In the genomic region with DNA sequence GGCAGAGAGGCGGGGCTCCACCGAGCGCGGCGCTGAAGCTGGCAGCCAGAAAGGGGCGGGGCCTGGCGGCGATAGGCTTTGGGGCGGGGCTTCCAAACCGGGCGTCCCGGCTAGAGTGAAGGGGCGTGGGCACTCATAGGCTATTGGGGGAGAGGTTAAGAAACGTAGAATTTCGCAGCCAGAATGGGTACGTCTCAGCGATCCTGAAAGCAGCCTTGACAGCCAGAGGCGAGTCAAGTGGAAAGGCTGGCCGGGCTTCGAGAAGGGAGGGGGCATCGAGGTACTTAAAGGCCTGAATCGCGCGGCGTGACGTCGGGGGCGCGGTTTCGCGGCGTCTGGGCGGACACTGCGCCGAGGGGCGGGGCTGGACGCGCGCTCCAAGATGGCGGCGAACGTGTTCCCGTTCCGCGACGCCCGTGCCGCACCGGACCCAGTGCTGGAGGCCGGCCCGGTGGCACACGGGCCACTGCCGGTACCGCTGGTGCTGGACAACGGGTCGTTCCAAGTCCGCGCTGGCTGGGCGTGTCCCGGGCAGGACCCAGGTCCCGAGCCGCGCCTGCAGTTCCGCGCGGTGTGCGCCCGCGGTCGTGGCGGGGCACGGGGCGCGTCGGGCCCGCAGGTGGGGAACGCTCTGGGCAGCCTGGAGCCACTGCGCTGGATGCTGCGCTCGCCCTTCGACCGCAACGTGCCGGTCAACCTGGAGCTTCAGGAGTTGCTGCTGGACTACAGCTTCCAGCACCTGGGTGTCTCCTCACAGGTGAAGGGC, we compare ENCODE assay signal across 1 cellular context.
TF ChIP-seq lines count a peak whose summit lies in the region.

A gene (plus strand): TSS at position 364 of the 766 bp plus-strand sequence. CDS start 19 bp downstream, at position 383.

TF ChIP-seq in K562, 482 proteins besides CTCF, POLR2A, EP300 and RAD21 (continued from another document):
- TF ChIP-seq, protein P1, sequence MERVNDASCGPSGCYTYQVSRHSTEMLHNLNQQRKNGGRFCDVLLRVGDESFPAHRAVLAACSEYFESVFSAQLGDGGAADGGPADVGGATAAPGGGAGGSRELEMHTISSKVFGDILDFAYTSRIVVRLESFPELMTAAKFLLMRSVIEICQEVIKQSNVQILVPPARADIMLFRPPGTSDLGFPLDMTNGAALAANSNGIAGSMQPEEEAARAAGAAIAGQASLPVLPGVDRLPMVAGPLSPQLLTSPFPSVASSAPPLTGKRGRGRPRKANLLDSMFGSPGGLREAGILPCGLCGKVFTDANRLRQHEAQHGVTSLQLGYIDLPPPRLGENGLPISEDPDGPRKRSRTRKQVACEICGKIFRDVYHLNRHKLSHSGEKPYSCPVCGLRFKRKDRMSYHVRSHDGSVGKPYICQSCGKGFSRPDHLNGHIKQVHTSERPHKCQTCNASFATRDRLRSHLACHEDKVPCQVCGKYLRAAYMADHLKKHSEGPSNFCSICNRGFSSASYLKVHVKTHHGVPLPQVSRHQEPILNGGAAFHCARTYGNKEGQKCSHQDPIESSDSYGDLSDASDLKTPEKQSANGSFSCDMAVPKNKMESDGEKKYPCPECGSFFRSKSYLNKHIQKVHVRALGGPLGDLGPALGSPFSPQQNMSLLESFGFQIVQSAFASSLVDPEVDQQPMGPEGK (CRISPR knock-in tag; IDR thresholded peaks at IDR 0.05; ENCODE audit: borderline replicate concordance): no peak
